16 cellular contexts compared by ENCODE assay signal in the genomic region with DNA sequence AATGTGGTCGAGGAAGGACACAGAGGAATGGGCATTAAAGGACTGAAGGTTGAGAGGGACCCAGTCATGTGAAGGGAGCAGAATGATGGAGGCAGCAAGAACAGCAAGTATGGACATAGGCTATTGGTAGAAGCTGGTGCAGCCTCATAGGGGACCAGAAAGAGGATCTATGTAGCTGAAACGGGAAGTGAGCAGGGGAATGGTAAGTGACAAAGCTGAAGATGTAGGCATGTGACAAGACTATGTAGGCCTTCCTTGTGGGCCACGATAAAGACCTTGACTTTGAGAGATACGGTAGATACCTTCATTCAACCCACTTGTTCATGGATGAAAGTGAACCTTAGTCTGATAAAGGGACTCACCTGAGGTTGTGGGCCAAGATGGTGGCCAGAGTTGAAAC.
DNase-seq lines count a peak whose midpoint lies in the region; ATAC-seq and TF ChIP-seq lines count a peak whose summit lies in the region.
"Had no signal": no experiment of that assay in that cellular context is flagged by ENCODE, and none has a peak within 500 bp of the region (broad histone marks: within the 10 kb centered on the region; RNA-seq: fewer than 3 reads in every experiment).

No MANE protein-coding gene starts in this region.

- peaks cover 0 to 28% (median 13%) of the 10 kb centered on the region in 4 donors for H3K4me1 ChIP-seq in tibial artery
- H3K4me1 ChIP-seq: colonic mucosa, SJSA1 had no signal

- DNase-seq in CD1c-positive myeloid dendritic cell (ENCODE audit: extremely low spot score), result peak; percentile 71
- peak; percentile 46 for DNase-seq in SKM-1 (lab: John Stamatoyannopoulos, UW; ENCODE audit: unreplicated experiment)
- no peak for DNase-seq in NCI-H524 (lab: John Stamatoyannopoulos, UW)
- DNase-seq in stimulated activated effector memory CD8-positive, alpha-beta T cell treated with anti-CD3 and anti-CD28 coated beads, Interleukin-12 subunit alpha, Interleukin-12 subunit beta, amount 100 ng/mL, for 72 hours (ENCODE audit: low spot score in 2 of 2), result no peak
- no peak for DNase-seq in DMS153 treated with DMSO at 0.1 percent for 48 hours (lab: John Stamatoyannopoulos, UW; ENCODE audit: unreplicated experiment)
- DNase-seq in tibial artery, result no peak
- DNase-seq: ACHN; activated CD4-positive, alpha-beta T cell treated with anti-CD3 and anti-CD28 coated beads, Interleukin-2, amount 50 U/mL, for 48 hours; activated naive CD8-positive, alpha-beta T cell treated with anti-CD3 and anti-CD28 coated beads, Interleukin-2, amount 10 ng/mL, durations not matched to agents 7 days and 5 days; colonic mucosa; left ventricle myocardium superior; ovary had no signal

- H3K4me3 ChIP-seq in tibial artery, result no peak overlapping the region
- H3K4me3 ChIP-seq: colonic mucosa, ovary, SJSA1, thoracic aorta had no signal

- ATAC-seq in GM19351 (IDR thresholded peaks at IDR 0.05; ENCODE audit: unreplicated experiment) (peak; percentile 83), HG03108 (IDR thresholded peaks at IDR 0.05; ENCODE audit: unreplicated experiment) (peak; percentile 41)
- ATAC-seq in stimulated activated effector memory CD8-positive, alpha-beta T cell treated with anti-CD3 and anti-CD28 coated beads, Interleukin-12 subunit alpha, Interleukin-12 subunit beta, amount 100 ng/mL, for 72 hours, result no peak
- ATAC-seq: left ventricle myocardium superior had no signal

- H3K9me3 ChIP-seq in tibial artery, result no peaks in the 10 kb centered on the region
- H3K9me3 ChIP-seq: colonic mucosa, ovary, SJSA1, thoracic aorta had no signal

- peaks cover 32% of the 10 kb centered on the region for H3K4me1 Mint-ChIP-seq in stimulated activated effector memory CD8-positive, alpha-beta T cell treated with anti-CD3 and anti-CD28 coated beads, Interleukin-12 subunit alpha, Interleukin-12 subunit beta, amount 100 ng/mL, for 72 hours

- H3K36me3 ChIP-seq in tibial artery, result no peaks in the 10 kb centered on the region
- H3K36me3 ChIP-seq: colonic mucosa, ovary, thoracic aorta had no signal

- peaks cover 17% of the 10 kb centered on the region for H3K36me3 Mint-ChIP-seq in stimulated activated effector memory CD8-positive, alpha-beta T cell treated with anti-CD3 and anti-CD28 coated beads, Interleukin-12 subunit alpha, Interleukin-12 subunit beta, amount 100 ng/mL, for 72 hours

- H3K27me3 ChIP-seq in tibial artery, result no peaks in the 10 kb centered on the region
- H3K27me3 ChIP-seq: colonic mucosa, ovary, SJSA1 had no signal

- intact Hi-C loops in tibial artery (cut with DNase I; ENCODE audit: low total_unique reads), result no loop called here

- H3K27ac Mint-ChIP-seq in stimulated activated effector memory CD8-positive, alpha-beta T cell treated with anti-CD3 and anti-CD28 coated beads, Interleukin-12 subunit alpha, Interleukin-12 subunit beta, amount 100 ng/mL, for 72 hours, result no peak overlapping the region
- H3K27ac Mint-ChIP-seq: activated naive CD8-positive, alpha-beta T cell treated with anti-CD3 and anti-CD28 coated beads, Interleukin-2, amount 10 ng/mL, durations not matched to agents 7 days and 5 days had no signal

- no peak overlapping the region for H3K4me3 Mint-ChIP-seq in stimulated activated effector memory CD8-positive, alpha-beta T cell treated with anti-CD3 and anti-CD28 coated beads, Interleukin-12 subunit alpha, Interleukin-12 subunit beta, amount 100 ng/mL, for 72 hours
- H3K4me3 Mint-ChIP-seq: activated naive CD8-positive, alpha-beta T cell treated with anti-CD3 and anti-CD28 coated beads, Interleukin-2, amount 10 ng/mL, durations not matched to agents 7 days and 5 days had no signal

- TF ChIP-seq CTCF in tibial artery (IDR thresholded peaks at IDR 0.05), result no peak

- no peaks in the 10 kb centered on the region for H3K9me3 Mint-ChIP-seq in stimulated activated effector memory CD8-positive, alpha-beta T cell treated with anti-CD3 and anti-CD28 coated beads, Interleukin-12 subunit alpha, Interleukin-12 subunit beta, amount 100 ng/mL, for 72 hours
- H3K9me3 Mint-ChIP-seq: activated naive CD8-positive, alpha-beta T cell treated with anti-CD3 and anti-CD28 coated beads, Interleukin-2, amount 10 ng/mL, durations not matched to agents 7 days and 5 days had no signal

- no peak overlapping the region for H3K27ac ChIP-seq in tibial artery
- H3K27ac ChIP-seq: colonic mucosa, ovary, SJSA1, thoracic aorta had no signal

Comparison
In these comparisons a context has a peak if more than half of its experiments do, and no peak if none do; other contexts are left out.
1. DNase-seq: peak in CD1c-positive myeloid dendritic cell (single experiment) and SKM-1 (single experiment); none in NCI-H524 (0 of 2), stimulated activated effector memory CD8-positive, alpha-beta T cell treated with anti-CD3 and anti-CD28 coated beads, Interleukin-12 subunit alpha, Interleukin-12 subunit beta, amount 100 ng/mL, for 72 hours (0 of 2), DMS153 treated with DMSO at 0.1 percent for 48 hours (single experiment) and tibial artery (0 of 2).